In the genomic region with DNA sequence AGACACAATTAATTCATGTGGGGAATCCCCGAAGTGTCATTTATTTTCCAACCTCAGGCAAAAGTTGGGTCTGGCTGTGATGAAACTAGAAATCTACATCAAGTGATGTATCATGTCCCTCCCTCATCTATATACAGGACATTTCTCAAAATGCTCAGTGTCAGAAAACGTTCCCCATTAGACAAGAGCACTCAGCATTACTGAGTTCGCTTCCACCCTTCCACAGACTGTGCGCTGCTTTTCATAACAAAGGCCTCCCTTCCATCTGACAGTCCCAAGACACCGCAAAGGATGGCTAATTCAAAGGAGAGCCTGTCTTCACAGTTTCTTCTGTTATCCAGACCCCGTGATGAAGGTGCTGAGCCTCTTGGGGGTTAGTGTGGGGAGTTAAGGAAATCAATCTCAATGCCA, we compare ENCODE assay signal across 9 cellular contexts. TPM values are rescaled to one million over a fixed set of nuclear protein-coding genes. Genes with fewer than 3 reads are reported as not detected.
DNase-seq lines count a peak whose midpoint lies in the region; ATAC-seq, FAIRE-seq and TF ChIP-seq lines count a peak whose summit lies in the region.
"Had no signal": no experiment of that assay in that cellular context is flagged by ENCODE, and none has a peak within 500 bp of the region (broad histone marks: within the 10 kb centered on the region; RNA-seq: fewer than 3 reads in every experiment).

No MANE protein-coding gene starts in this region.

- no peaks in the 10 kb centered on the region for H3K9me3 Mint-ChIP-seq in CD8-positive, alpha-beta T cell
- H3K9me3 Mint-ChIP-seq in activated B cell treated with CpG ODN at 0.5 μM for 24 hours (no peaks in the 10 kb centered on the region), WTC11 (no peaks in the 10 kb centered on the region)
- no peaks in the 10 kb centered on the region for H3K9me3 Mint-ChIP-seq in naive thymus-derived CD8-positive, alpha-beta T cell

- peaks cover 89% of the 10 kb centered on the region for H3K4me1 Mint-ChIP-seq in CD8-positive, alpha-beta T cell (ENCODE audit: low read depth)
- H3K4me1 Mint-ChIP-seq in activated B cell treated with CpG ODN at 0.5 μM for 24 hours (peaks cover 89% of the 10 kb centered on the region), WTC11 (peaks cover 46% of the 10 kb centered on the region)
- peaks cover 61 to 95% (median 91%) of the 10 kb centered on the region in 4 donors for H3K4me1 Mint-ChIP-seq in naive thymus-derived CD8-positive, alpha-beta T cell

- peak overlapping the region; percentile 65 for H3K27ac ChIP-seq in CD8-positive, alpha-beta T cell (ENCODE audit: low read depth, low read length)

- no peaks in the 10 kb centered on the region for H3K27me3 ChIP-seq in CD8-positive, alpha-beta T cell (ENCODE audit: insufficient read depth, low read length)

- peaks cover 36% of the 10 kb centered on the region for H3K36me3 ChIP-seq in CD8-positive, alpha-beta T cell (ENCODE audit: insufficient read depth, low read length)

- H3K9me3 ChIP-seq in CD8-positive, alpha-beta T cell (ENCODE audit: low read length), result no peaks in the 10 kb centered on the region

- intact Hi-C loops in CD8-positive, alpha-beta T cell (cut with DNase I, micrococcal nuclease), result loop anchor here (5.0 to 10.0 kb wide), 2 partner anchors 348 to 465 kb away; partner anchors contain the start of gene RPS6KA5 (in 1 of the 2)
- intact Hi-C loops in activated B cell treated with CpG ODN at 0.5 μM for 24 hours (cut with micrococcal nuclease), result no loop called here

- peak in 1 of 7 experiments; percentile 53 for DNase-seq in CD8-positive, alpha-beta T cell
- no peak for DNase-seq in GM18507 (ENCODE audit: extremely low spot score, insufficient read length, low read depth)
- no peak for DNase-seq in activated B cell treated with CpG ODN at 0.5 μM for 24 hours
- DNase-seq in naive thymus-derived CD8-positive, alpha-beta T cell, result peak in 1 of 10 donors; percentile 45
- no peak for DNase-seq in KG1 (lab: John Stamatoyannopoulos, UW)
- DNase-seq in WTC11 (ENCODE audit: low spot score), result no peak
- DNase-seq: cerebellar nuclear complex, DMS53 had no signal

- peak overlapping the region; percentile 84 for H3K4me3 Mint-ChIP-seq in CD8-positive, alpha-beta T cell
- H3K4me3 Mint-ChIP-seq in activated B cell treated with CpG ODN at 0.5 μM for 24 hours (peak overlapping the region; percentile 28), WTC11 (no peak overlapping the region)
- peak overlapping the region; percentile 68 to 98 (median 86) for H3K4me3 Mint-ChIP-seq in naive thymus-derived CD8-positive, alpha-beta T cell

- peak; percentile 36 for FAIRE-seq in GM18507 (lab: Jason Lieb, UNC)

- peaks cover 84% of the 10 kb centered on the region for H3K36me3 Mint-ChIP-seq in CD8-positive, alpha-beta T cell
- H3K36me3 Mint-ChIP-seq in activated B cell treated with CpG ODN at 0.5 μM for 24 hours (ENCODE audit: low read depth), result peaks cover 79% of the 10 kb centered on the region
- peaks cover 0 to 82% (median 28%) of the 10 kb centered on the region in 3 donors for H3K36me3 Mint-ChIP-seq in naive thymus-derived CD8-positive, alpha-beta T cell
- H3K36me3 Mint-ChIP-seq in WTC11, result peaks cover 23% of the 10 kb centered on the region

- CTCF ChIA-PET in CD8-positive, alpha-beta T cell (lab: Charles Lee), result interaction anchor here (1.2 to 10.0 kb wide), 3 partner anchors 37 to 88 kb away, joined by 3 to 136 read pairs (median 7); no protein-coding TSS in a partner anchor
- CTCF ChIA-PET in activated B cell treated with CpG ODN at 0.5 μM for 24 hours (lab: Charles Lee), result no interaction called here
- CTCF ChIA-PET in WTC11 (lab: Charles Lee), result no interaction called here

- peak overlapping the region; percentile 97 for H3K27ac Mint-ChIP-seq in CD8-positive, alpha-beta T cell
- H3K27ac Mint-ChIP-seq in activated B cell treated with CpG ODN at 0.5 μM for 24 hours (peak overlapping the region; percentile 93), WTC11 (no peak overlapping the region; the same call in 1 of the 2 replicates)
- H3K27ac Mint-ChIP-seq in naive thymus-derived CD8-positive, alpha-beta T cell, result peak overlapping the region; percentile 91 to 99 (median 98)

- no peak for TF ChIP-seq CTCF in CD8-positive, alpha-beta T cell (IDR thresholded peaks at IDR 0.05)
- TF ChIP-seq CTCF in activated B cell treated with CpG ODN at 0.5 μM for 24 hours (IDR thresholded peaks at IDR 0.05) (no peak), WTC11 (IDR thresholded peaks at IDR 0.05) (no peak)

- H3K27me3 Mint-ChIP-seq in CD8-positive, alpha-beta T cell (ENCODE audit: low read depth), result no peaks in the 10 kb centered on the region
- H3K27me3 Mint-ChIP-seq in activated B cell treated with CpG ODN at 0.5 μM for 24 hours (no peaks in the 10 kb centered on the region), WTC11 (ENCODE audit: low read depth) (no peaks in the 10 kb centered on the region)
- no peaks in the 10 kb centered on the region for H3K27me3 Mint-ChIP-seq in naive thymus-derived CD8-positive, alpha-beta T cell

- POLR2A ChIA-PET in CD8-positive, alpha-beta T cell (lab: Charles Lee), result interaction anchor here (1.4 to 2.5 kb wide), 2 partner anchors 8 to 56 kb away, joined by 5 to 9 read pairs; partner anchors contain the start of gene CCDC88C
- POLR2A ChIA-PET in activated B cell treated with CpG ODN at 0.5 μM for 24 hours (lab: Charles Lee), result interaction anchor here (0.7 to 9.0 kb wide), 3 partner anchors 9 to 1236 kb away, joined by 3 to 129 read pairs (median 8); no protein-coding TSS in a partner anchor
- POLR2A ChIA-PET in naive thymus-derived CD8-positive, alpha-beta T cell (lab: Charles Lee), result interaction anchor here (0.7 to 25.9 kb wide), 8 partner anchors 3 to 86 kb away, joined by 5 to 643 read pairs (median 187); partner anchors contain the start of gene CCDC88C
- POLR2A ChIA-PET in WTC11 (lab: Charles Lee), result no interaction called here

- H3K4me1 ChIP-seq in CD8-positive, alpha-beta T cell (ENCODE audit: insufficient read depth, low read length), result peaks cover 93% of the 10 kb centered on the region

- ATAC-seq in CD8-positive, alpha-beta T cell, result peak; percentile 50
- ATAC-seq in activated B cell treated with CpG ODN at 0.5 μM for 24 hours (ENCODE audit: low read depth) (peak; percentile 52), GM19397 (IDR thresholded peaks at IDR 0.05; ENCODE audit: unreplicated experiment) (no peak), WTC11 (no peak)
- ATAC-seq in naive thymus-derived CD8-positive, alpha-beta T cell, result peak; percentile 32 to 42

- H3K4me3 ChIP-seq in CD8-positive, alpha-beta T cell (ENCODE audit: low read depth, low read length), result peak overlapping the region; percentile 34

TF ChIP-seq in WTC11, 78 proteins besides CTCF, POLR2A, EP300 and RAD21:
- no peak for TF ChIP-seq CDX4 (CRISPR knock-in tag; IDR thresholded peaks at IDR 0.05; ENCODE audit: borderline replicate concordance)
- no peak for TF ChIP-seq ATF1 (CRISPR knock-in tag; IDR thresholded peaks at IDR 0.05)
- no peak for TF ChIP-seq MYBL2 (CRISPR knock-in tag; IDR thresholded peaks at IDR 0.05)
- no peak for TF ChIP-seq IRF2 (CRISPR knock-in tag; IDR thresholded peaks at IDR 0.05; ENCODE audit: borderline replicate concordance, low read depth)
- TF ChIP-seq CREB1 (CRISPR knock-in tag; IDR thresholded peaks at IDR 0.05), result no peak
- no peak for TF ChIP-seq ZNF396 (CRISPR knock-in tag; IDR thresholded peaks at IDR 0.05; ENCODE audit: borderline replicate concordance)

RNA-seq across cellular contexts. Expression of gene CCDC88C, which starts 7.6 kb away (rescaled TPM):
- total RNA-seq in CD8-positive, alpha-beta T cell, result 100 to 1,000 TPM; 266 to 273 TPM
- total RNA-seq in activated B cell treated with CpG ODN at 0.5 μM for 24 hours (153 and 164 TPM in 2 replicates), WTC11 (2021) (46.4 to 64.8 TPM (median 46.6 TPM) in 3 replicates)
- 100 to 1,000 TPM; 300 to 322 TPM for total RNA-seq in naive thymus-derived CD8-positive, alpha-beta T cell
- 10 to 100 TPM; 23.4 to 41.9 (median 24.0) TPM for polyA plus RNA-seq in naive thymus-derived CD8-positive, alpha-beta T cell

Comparison
In these comparisons a context has a peak if more than half of its experiments do, and no peak if none do; other contexts are left out.
1. ATAC-seq: peak in CD8-positive, alpha-beta T cell (single experiment), activated B cell treated with CpG ODN at 0.5 μM for 24 hours (single experiment) and naive thymus-derived CD8-positive, alpha-beta T cell (2 of 2); none in GM19397 (single experiment) and WTC11 (single experiment).